9 cellular contexts compared by ENCODE assay signal in the genomic region with DNA sequence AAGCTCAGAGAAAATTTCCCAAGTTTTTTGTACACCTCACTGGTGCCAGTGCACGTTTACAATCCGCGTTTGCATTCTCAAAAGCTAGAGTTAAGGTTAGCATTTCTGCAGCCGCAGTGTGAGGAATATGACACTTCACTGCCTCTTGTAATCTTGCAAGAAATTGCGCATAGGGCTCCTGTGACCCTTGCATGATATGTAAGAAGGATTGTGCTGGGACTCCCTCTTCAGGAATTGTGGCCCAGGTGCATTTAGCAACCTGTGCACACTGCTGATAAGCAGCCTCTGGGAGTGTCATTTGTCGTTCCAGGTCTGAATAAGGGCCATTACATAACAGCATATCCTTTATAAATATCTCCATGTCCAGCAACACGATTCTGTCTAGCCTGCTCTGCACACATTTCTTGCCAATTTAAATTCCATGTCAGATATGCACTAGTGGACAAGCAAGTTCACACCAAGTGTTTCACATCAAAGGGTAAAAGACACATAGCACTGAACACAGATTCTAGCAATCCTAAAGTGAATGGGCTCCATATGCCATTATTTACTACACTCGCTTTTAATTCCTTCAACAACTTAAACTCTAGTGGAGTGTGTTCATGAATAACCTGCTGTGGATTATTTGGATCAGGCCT.
A peak's percentile ranks its signal among the peaks of the same experiment; 100 is the strongest.
DNase-seq lines count a peak whose midpoint lies in the region; ATAC-seq and TF ChIP-seq lines count a peak whose summit lies in the region.
"Had no signal": no experiment of that assay in that cellular context is flagged by ENCODE, and none has a peak within 500 bp of the region (broad histone marks: within the 10 kb centered on the region; RNA-seq: fewer than 3 reads in every experiment).

No MANE protein-coding gene starts in this region.

- H3K27me3 Mint-ChIP-seq in activated CD8-positive, alpha-beta memory T cell treated with anti-CD3 and anti-CD28 coated beads, Interleukin-2, amount 10 ng/mL, durations not matched to agents 7 days and 5 days = peaks cover 4% of the 10 kb centered on the region

- no peak overlapping the region for H3K4me3 Mint-ChIP-seq in activated CD8-positive, alpha-beta memory T cell treated with anti-CD3 and anti-CD28 coated beads, Interleukin-2, amount 10 ng/mL, durations not matched to agents 7 days and 5 days

- no peaks in the 10 kb centered on the region for H3K4me1 ChIP-seq in A673 (ENCODE audit: insufficient read depth, low read length, poor library complexity, severe bottlenecking)

- no peaks in the 10 kb centered on the region for H3K9me3 Mint-ChIP-seq in activated CD8-positive, alpha-beta memory T cell treated with anti-CD3 and anti-CD28 coated beads, Interleukin-2, amount 10 ng/mL, durations not matched to agents 7 days and 5 days (ENCODE audit: low read depth)

- DNase-seq in A673 (ENCODE audit: low spot score) (peak; percentile 54), G401 (ENCODE audit: low spot score) (peak; percentile 27), NOMO-1 treated with DMSO at 0.1 percent for 48 hours (lab: John Stamatoyannopoulos, UW; ENCODE audit: unreplicated experiment) (peak; percentile 45), fibroblast of pulmonary artery (ENCODE audit: low read depth) (peak; percentile 56), medulla oblongata (ENCODE audit: extremely low spot score) (no peak)
- no peak for DNase-seq in activated CD8-positive, alpha-beta memory T cell treated with anti-CD3 and anti-CD28 coated beads, Interleukin-2, amount 10 ng/mL, durations not matched to agents 7 days and 5 days

- POLR2A ChIA-PET in A673 (lab: Charles Lee; ENCODE audit: low non-redundant PET) = no interaction called here

- H3K27me3 ChIP-seq in A673 (replicated peaks; ENCODE audit: insufficient read depth, low read depth, low read length, poor library complexity) = no peaks in the 10 kb centered on the region

- H3K9me3 ChIP-seq in A673 (ENCODE audit: low read depth, low read length, poor library complexity, severe bottlenecking) = no peaks in the 10 kb centered on the region

- H3K36me3 ChIP-seq in A673 (ENCODE audit: insufficient read depth, low read length, poor library complexity, severe bottlenecking) = no peaks in the 10 kb centered on the region

- CTCF ChIA-PET in A673 (lab: Charles Lee) = interaction anchor here (1.2 kb wide), 1 partner anchor 156 kb away, joined by 3 read pairs; no protein-coding TSS in a partner anchor
- CTCF ChIA-PET in activated CD8-positive, alpha-beta memory T cell treated with anti-CD3 and anti-CD28 coated beads, Interleukin-2, amount 10 ng/mL, durations not matched to agents 7 days and 5 days (lab: Charles Lee) = interaction anchor here (2.0 kb wide), 1 partner anchor 155 kb away, joined by 5 read pairs; no protein-coding TSS in a partner anchor

- intact Hi-C loops in A673 (cut with micrococcal nuclease; ENCODE audit: unreplicated experiment) = no loop called here

- H3K27ac Mint-ChIP-seq in activated CD8-positive, alpha-beta memory T cell treated with anti-CD3 and anti-CD28 coated beads, Interleukin-2, amount 10 ng/mL, durations not matched to agents 7 days and 5 days = no peak overlapping the region

- H3K36me3 Mint-ChIP-seq in activated CD8-positive, alpha-beta memory T cell treated with anti-CD3 and anti-CD28 coated beads, Interleukin-2, amount 10 ng/mL, durations not matched to agents 7 days and 5 days = no peaks in the 10 kb centered on the region

- TF ChIP-seq CTCF in A673 (conservative IDR thresholded peaks at IDR 0.05; ENCODE audit: low read depth, low read length) (peak; percentile 50; the same call in 1 of the 2 replicates), fibroblast of pulmonary artery (IDR thresholded peaks at IDR 0.05; ENCODE audit: low read length, missing control alignments) (peak; percentile 33)

- BruUV-seq in A673 (replicated peaks; lab: Mats Ljungman, UMichigan) = no TSS peak

- TF ChIP-seq POLR2A in GM18505 (IDR thresholded peaks at IDR 0.05; ENCODE audit: borderline replicate concordance, extremely low read depth, insufficient read depth, insufficient read length) = no peak

- in situ Hi-C loops in G401 (cut with HindIII; ENCODE audit: low sequenced_read_pairs) = no loop called here

- H3K4me1 Mint-ChIP-seq in activated CD8-positive, alpha-beta memory T cell treated with anti-CD3 and anti-CD28 coated beads, Interleukin-2, amount 10 ng/mL, durations not matched to agents 7 days and 5 days = no peaks in the 10 kb centered on the region

- no peak for ATAC-seq in GM18505 (IDR thresholded peaks at IDR 0.05; ENCODE audit: unreplicated experiment)
- ATAC-seq in activated CD8-positive, alpha-beta memory T cell treated with anti-CD3 and anti-CD28 coated beads, Interleukin-2, amount 10 ng/mL, durations not matched to agents 7 days and 5 days = no peak
- ATAC-seq in HG03354 (IDR thresholded peaks at IDR 0.05; ENCODE audit: poor library complexity, severe bottlenecking, unreplicated experiment) = no peak

- H3K27ac ChIP-seq in A673 (ENCODE audit: low read depth, low read length, poor library complexity, severe bottlenecking) = no peak overlapping the region
- H3K27ac ChIP-seq: HL-60 had no signal

- H3K4me3 ChIP-seq in A673 (ENCODE audit: low read depth, low read length, poor library complexity, severe bottlenecking) (no peak overlapping the region), fibroblast of pulmonary artery (replicated peaks; ENCODE audit: low read depth, low read length) (no peak overlapping the region)

Comparison
In these comparisons a context has a peak if more than half of its experiments do, and no peak if none do; other contexts are left out.
1. DNase-seq: peak in A673 (single experiment), G401 (single experiment), NOMO-1 treated with DMSO at 0.1 percent for 48 hours (single experiment) and fibroblast of pulmonary artery (single experiment); none in activated CD8-positive, alpha-beta memory T cell treated with anti-CD3 and anti-CD28 coated beads, Interleukin-2, amount 10 ng/mL, durations not matched to agents 7 days and 5 days (single experiment) and medulla oblongata (single experiment).